Comparison of ENCODE assay signal across 1 cellular context in genomic region chr6:57221936-57222683, GRCh38.
TF ChIP-seq lines count a peak whose summit lies in the region.

Gene RAB23 (minus strand): TSS chr6:57222307. CDS start chr6:57210380, 11,927 bp downstream.

TF ChIP-seq in K562, 482 proteins besides CTCF, POLR2A, EP300 and RAD21 (continued from another document and continues in another):
- TF ChIP-seq, protein P1, sequence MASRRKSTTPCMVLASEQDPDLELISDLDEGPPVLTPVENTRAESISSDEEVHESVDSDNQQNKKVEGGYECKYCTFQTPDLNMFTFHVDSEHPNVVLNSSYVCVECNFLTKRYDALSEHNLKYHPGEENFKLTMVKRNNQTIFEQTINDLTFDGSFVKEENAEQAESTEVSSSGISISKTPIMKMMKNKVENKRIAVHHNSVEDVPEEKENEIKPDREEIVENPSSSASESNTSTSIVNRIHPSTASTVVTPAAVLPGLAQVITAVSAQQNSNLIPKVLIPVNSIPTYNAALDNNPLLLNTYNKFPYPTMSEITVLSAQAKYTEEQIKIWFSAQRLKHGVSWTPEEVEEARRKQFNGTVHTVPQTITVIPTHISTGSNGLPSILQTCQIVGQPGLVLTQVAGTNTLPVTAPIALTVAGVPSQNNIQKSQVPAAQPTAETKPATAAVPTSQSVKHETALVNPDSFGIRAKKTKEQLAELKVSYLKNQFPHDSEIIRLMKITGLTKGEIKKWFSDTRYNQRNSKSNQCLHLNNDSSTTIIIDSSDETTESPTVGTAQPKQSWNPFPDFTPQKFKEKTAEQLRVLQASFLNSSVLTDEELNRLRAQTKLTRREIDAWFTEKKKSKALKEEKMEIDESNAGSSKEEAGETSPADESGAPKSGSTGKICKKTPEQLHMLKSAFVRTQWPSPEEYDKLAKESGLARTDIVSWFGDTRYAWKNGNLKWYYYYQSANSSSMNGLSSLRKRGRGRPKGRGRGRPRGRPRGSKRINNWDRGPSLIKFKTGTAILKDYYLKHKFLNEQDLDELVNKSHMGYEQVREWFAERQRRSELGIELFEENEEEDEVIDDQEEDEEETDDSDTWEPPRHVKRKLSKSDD (conservative IDR thresholded peaks at IDR 0.05; ENCODE audit: low read length): no peak
- TF ChIP-seq, protein P2, sequence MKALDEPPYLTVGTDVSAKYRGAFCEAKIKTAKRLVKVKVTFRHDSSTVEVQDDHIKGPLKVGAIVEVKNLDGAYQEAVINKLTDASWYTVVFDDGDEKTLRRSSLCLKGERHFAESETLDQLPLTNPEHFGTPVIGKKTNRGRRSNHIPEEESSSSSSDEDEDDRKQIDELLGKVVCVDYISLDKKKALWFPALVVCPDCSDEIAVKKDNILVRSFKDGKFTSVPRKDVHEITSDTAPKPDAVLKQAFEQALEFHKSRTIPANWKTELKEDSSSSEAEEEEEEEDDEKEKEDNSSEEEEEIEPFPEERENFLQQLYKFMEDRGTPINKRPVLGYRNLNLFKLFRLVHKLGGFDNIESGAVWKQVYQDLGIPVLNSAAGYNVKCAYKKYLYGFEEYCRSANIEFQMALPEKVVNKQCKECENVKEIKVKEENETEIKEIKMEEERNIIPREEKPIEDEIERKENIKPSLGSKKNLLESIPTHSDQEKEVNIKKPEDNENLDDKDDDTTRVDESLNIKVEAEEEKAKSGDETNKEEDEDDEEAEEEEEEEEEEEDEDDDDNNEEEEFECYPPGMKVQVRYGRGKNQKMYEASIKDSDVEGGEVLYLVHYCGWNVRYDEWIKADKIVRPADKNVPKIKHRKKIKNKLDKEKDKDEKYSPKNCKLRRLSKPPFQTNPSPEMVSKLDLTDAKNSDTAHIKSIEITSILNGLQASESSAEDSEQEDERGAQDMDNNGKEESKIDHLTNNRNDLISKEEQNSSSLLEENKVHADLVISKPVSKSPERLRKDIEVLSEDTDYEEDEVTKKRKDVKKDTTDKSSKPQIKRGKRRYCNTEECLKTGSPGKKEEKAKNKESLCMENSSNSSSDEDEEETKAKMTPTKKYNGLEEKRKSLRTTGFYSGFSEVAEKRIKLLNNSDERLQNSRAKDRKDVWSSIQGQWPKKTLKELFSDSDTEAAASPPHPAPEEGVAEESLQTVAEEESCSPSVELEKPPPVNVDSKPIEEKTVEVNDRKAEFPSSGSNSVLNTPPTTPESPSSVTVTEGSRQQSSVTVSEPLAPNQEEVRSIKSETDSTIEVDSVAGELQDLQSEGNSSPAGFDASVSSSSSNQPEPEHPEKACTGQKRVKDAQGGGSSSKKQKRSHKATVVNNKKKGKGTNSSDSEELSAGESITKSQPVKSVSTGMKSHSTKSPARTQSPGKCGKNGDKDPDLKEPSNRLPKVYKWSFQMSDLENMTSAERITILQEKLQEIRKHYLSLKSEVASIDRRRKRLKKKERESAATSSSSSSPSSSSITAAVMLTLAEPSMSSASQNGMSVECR (CRISPR knock-in tag; IDR thresholded peaks at IDR 0.05): no peak
- no peak for TF ChIP-seq YBX1 (IDR thresholded peaks at IDR 0.05)
- TF ChIP-seq HNRNPUL1 (IDR thresholded peaks at IDR 0.05; ENCODE audit: low read length): no peak
- no peak for TF ChIP-seq NUFIP1 (IDR thresholded peaks at IDR 0.05; ENCODE audit: partially characterized antibody)
- no peak for TF ChIP-seq NCOA1 (IDR thresholded peaks at IDR 0.05; ENCODE audit: low read depth)
- TF ChIP-seq, protein P3, sequence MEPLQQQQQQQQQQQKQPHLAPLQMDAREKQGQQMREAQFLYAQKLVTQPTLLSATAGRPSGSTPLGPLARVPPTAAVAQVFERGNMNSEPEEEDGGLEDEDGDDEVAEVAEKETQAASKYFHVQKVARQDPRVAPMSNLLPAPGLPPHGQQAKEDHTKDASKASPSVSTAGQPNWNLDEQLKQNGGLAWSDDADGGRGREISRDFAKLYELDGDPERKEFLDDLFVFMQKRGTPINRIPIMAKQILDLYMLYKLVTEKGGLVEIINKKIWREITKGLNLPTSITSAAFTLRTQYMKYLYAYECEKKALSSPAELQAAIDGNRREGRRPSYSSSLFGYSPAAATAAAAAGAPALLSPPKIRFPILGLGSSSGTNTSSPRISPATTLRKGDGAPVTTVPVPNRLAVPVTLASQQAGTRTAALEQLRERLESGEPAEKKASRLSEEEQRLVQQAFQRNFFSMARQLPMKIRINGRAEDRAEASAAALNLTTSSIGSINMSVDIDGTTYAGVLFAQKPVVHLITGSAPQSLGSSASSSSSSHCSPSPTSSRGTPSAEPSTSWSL (CRISPR knock-in tag; IDR thresholded peaks at IDR 0.05; ENCODE audit: borderline replicate concordance): no peak
- TF ChIP-seq, protein P4, sequence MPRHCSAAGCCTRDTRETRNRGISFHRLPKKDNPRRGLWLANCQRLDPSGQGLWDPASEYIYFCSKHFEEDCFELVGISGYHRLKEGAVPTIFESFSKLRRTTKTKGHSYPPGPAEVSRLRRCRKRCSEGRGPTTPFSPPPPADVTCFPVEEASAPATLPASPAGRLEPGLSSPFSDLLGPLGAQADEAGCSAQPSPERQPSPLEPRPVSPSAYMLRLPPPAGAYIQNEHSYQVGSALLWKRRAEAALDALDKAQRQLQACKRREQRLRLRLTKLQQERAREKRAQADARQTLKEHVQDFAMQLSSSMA (CRISPR knock-in tag; IDR thresholded peaks at IDR 0.05): no peak
- TF ChIP-seq U2AF2 (optimal IDR thresholded peaks at IDR 0.05; ENCODE audit: low read depth, low read length): no peak
- TF ChIP-seq, protein P5, sequence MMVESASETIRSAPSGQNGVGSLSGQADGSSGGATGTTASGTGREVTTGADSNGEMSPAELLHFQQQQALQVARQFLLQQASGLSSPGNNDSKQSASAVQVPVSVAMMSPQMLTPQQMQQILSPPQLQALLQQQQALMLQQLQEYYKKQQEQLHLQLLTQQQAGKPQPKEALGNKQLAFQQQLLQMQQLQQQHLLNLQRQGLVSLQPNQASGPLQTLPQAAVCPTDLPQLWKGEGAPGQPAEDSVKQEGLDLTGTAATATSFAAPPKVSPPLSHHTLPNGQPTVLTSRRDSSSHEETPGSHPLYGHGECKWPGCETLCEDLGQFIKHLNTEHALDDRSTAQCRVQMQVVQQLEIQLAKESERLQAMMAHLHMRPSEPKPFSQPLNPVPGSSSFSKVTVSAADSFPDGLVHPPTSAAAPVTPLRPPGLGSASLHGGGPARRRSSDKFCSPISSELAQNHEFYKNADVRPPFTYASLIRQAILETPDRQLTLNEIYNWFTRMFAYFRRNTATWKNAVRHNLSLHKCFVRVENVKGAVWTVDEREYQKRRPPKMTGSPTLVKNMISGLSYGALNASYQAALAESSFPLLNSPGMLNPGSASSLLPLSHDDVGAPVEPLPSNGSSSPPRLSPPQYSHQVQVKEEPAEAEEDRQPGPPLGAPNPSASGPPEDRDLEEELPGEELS (CRISPR knock-in tag; IDR thresholded peaks at IDR 0.05; ENCODE audit: borderline replicate concordance): no peak
- no peak for TF ChIP-seq CHD4 (IDR thresholded peaks at IDR 0.05; ENCODE audit: insufficient read depth, insufficient replicate concordance, low read depth, low read length, poor library complexity, severe bottlenecking)
- TF ChIP-seq, protein P6, sequence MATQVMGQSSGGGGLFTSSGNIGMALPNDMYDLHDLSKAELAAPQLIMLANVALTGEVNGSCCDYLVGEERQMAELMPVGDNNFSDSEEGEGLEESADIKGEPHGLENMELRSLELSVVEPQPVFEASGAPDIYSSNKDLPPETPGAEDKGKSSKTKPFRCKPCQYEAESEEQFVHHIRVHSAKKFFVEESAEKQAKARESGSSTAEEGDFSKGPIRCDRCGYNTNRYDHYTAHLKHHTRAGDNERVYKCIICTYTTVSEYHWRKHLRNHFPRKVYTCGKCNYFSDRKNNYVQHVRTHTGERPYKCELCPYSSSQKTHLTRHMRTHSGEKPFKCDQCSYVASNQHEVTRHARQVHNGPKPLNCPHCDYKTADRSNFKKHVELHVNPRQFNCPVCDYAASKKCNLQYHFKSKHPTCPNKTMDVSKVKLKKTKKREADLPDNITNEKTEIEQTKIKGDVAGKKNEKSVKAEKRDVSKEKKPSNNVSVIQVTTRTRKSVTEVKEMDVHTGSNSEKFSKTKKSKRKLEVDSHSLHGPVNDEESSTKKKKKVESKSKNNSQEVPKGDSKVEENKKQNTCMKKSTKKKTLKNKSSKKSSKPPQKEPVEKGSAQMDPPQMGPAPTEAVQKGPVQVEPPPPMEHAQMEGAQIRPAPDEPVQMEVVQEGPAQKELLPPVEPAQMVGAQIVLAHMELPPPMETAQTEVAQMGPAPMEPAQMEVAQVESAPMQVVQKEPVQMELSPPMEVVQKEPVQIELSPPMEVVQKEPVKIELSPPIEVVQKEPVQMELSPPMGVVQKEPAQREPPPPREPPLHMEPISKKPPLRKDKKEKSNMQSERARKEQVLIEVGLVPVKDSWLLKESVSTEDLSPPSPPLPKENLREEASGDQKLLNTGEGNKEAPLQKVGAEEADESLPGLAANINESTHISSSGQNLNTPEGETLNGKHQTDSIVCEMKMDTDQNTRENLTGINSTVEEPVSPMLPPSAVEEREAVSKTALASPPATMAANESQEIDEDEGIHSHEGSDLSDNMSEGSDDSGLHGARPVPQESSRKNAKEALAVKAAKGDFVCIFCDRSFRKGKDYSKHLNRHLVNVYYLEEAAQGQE (CRISPR knock-in tag; IDR thresholded peaks at IDR 0.05; ENCODE audit: low read depth): peak; percentile 74; the same call in 1 of the 2 replicates
- peak; percentile 40 for TF ChIP-seq POU5F1 (IDR thresholded peaks at IDR 0.05; ENCODE audit: borderline replicate concordance, low read depth, low read length, partially characterized antibody)
- peak; percentile 87 for TF ChIP-seq POLR2B (IDR thresholded peaks at IDR 0.05; ENCODE audit: low read depth, partially characterized antibody)
- TF ChIP-seq ZNF644 (tag; IDR thresholded peaks at IDR 0.05; ENCODE audit: low read depth): no peak
- TF ChIP-seq IRF2 (CRISPR knock-in tag; IDR thresholded peaks at IDR 0.05): no peak
- no peak for TF ChIP-seq ZNF707 (CRISPR knock-in tag; conservative IDR thresholded peaks at IDR 0.05)
- TF ChIP-seq, protein P7, sequence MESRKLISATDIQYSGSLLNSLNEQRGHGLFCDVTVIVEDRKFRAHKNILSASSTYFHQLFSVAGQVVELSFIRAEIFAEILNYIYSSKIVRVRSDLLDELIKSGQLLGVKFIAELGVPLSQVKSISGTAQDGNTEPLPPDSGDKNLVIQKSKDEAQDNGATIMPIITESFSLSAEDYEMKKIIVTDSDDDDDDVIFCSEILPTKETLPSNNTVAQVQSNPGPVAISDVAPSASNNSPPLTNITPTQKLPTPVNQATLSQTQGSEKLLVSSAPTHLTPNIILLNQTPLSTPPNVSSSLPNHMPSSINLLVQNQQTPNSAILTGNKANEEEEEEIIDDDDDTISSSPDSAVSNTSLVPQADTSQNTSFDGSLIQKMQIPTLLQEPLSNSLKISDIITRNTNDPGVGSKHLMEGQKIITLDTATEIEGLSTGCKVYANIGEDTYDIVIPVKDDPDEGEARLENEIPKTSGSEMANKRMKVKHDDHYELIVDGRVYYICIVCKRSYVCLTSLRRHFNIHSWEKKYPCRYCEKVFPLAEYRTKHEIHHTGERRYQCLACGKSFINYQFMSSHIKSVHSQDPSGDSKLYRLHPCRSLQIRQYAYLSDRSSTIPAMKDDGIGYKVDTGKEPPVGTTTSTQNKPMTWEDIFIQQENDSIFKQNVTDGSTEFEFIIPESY (CRISPR knock-in tag; IDR thresholded peaks at IDR 0.05): no peak
- no peak for TF ChIP-seq CSDE1 (IDR thresholded peaks at IDR 0.05)
- no peak for TF ChIP-seq CBX3 (IDR thresholded peaks at IDR 0.05; ENCODE audit: borderline replicate concordance in 1 of 2, low read length in 2 of 2)
- no peak for TF ChIP-seq SMARCA4 (IDR thresholded peaks at IDR 0.05)
- no peak for TF ChIP-seq BCOR (IDR thresholded peaks at IDR 0.05)
- no peak for TF ChIP-seq RBM39 (optimal IDR thresholded peaks at IDR 0.05; ENCODE audit: low read depth, low read length)
- TF ChIP-seq ZBTB12 (CRISPR knock-in tag; IDR thresholded peaks at IDR 0.05): no peak
- peak; percentile 76; the same call in 1 of the 2 replicates for TF ChIP-seq PHF8 (IDR thresholded peaks at IDR 0.05; ENCODE audit: borderline replicate concordance, low read length)
- no peak for TF ChIP-seq MYC (IDR thresholded peaks at IDR 0.05; ENCODE audit: low read depth, low read length)
- no peak for TF ChIP-seq MYC (CRISPR knock-in tag; IDR thresholded peaks at IDR 0.05; ENCODE audit: borderline replicate concordance, low read depth)
- no peak for TF ChIP-seq ZNF23 (CRISPR knock-in tag; IDR thresholded peaks at IDR 0.05)
- no peak for TF ChIP-seq HCFC1 (IDR thresholded peaks at IDR 0.05; ENCODE audit: low read depth, low read length)
- no peak for TF ChIP-seq POLR3G (IDR thresholded peaks at IDR 0.05; ENCODE audit: extremely low read depth, insufficient read length, insufficient replicate concordance)
- TF ChIP-seq HOMEZ (CRISPR knock-in tag; IDR thresholded peaks at IDR 0.05): no peak
- no peak for TF ChIP-seq TBL1XR1 (IDR thresholded peaks at IDR 0.05; ENCODE audit: low read length in 2 of 2)
- no peak for TF ChIP-seq FOXK2 (conservative IDR thresholded peaks at IDR 0.05 in 1 of 2, IDR thresholded peaks at IDR 0.05 in 1 of 2; ENCODE audit: low read depth in 2 of 2)
- TF ChIP-seq, protein P8, sequence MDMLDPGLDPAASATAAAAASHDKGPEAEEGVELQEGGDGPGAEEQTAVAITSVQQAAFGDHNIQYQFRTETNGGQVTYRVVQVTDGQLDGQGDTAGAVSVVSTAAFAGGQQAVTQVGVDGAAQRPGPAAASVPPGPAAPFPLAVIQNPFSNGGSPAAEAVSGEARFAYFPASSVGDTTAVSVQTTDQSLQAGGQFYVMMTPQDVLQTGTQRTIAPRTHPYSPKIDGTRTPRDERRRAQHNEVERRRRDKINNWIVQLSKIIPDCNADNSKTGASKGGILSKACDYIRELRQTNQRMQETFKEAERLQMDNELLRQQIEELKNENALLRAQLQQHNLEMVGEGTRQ (CRISPR knock-in tag; IDR thresholded peaks at IDR 0.05): no peak
